In the genomic region with DNA sequence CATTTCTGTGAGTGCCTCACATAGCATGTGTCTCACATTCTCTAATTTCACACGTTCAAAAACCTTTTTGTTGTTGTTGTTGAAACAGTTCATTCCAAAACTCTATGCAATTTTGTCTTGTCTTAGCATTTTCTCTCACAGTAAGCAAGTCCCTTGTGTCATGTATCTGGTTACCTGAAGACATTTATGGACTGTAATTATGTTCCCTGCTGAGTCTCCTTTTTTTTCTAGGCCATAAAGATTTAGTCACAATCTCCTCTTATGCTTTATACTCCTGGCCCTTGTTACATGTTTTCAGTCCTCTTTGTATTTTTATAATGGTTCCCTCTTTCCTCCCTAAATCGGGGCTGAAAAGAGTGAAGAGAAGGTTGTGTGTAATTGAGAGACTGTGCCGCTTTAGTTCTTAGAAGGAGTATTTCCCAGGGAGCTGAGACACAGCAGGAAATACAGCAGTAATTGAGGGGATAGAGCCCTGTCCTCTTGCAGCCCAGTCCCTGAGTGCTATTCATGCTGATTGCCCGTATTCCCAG, we compare ENCODE assay signal across 25 cellular contexts.
A peak's percentile ranks its signal among the peaks of the same experiment; 100 is the strongest.
DNase-seq lines count a peak whose midpoint lies in the region; ATAC-seq and TF ChIP-seq lines count a peak whose summit lies in the region.
"Had no signal": no experiment of that assay in that cellular context is flagged by ENCODE, and none has a peak within 500 bp of the region (broad histone marks: within the 10 kb centered on the region; RNA-seq: fewer than 3 reads in every experiment).

No MANE protein-coding gene starts in this region.

- H3K27me3 Mint-ChIP-seq in progenitor cell of endocrine pancreas: peaks cover 2% of the 10 kb centered on the region
- H3K27me3 Mint-ChIP-seq: activated CD4-positive, alpha-beta T cell treated with anti-CD3 and anti-CD28 coated beads, Interleukin-2, amount 10 ng/mL, durations not matched to agents 24 days and 14 days; activated naive CD8-positive, alpha-beta T cell treated with anti-CD3 and anti-CD28 coated beads, Interleukin-2, amount 50 U/mL, for 24 hours; activated T-cell treated with anti-CD3 and anti-CD28 coated beads, Interleukin-2, amount 50 U/mL, for 24 hours had no signal

- H3K27ac ChIP-seq in PC-9: no peak overlapping the region
- H3K27ac ChIP-seq: gastrocnemius medialis, left lung, pancreas, spleen, transverse colon, WERI-Rb-1 had no signal

- peak overlapping the region; percentile 43 for H3K27ac Mint-ChIP-seq in progenitor cell of endocrine pancreas
- H3K27ac Mint-ChIP-seq: activated CD4-positive, alpha-beta T cell treated with anti-CD3 and anti-CD28 coated beads, Interleukin-2, amount 10 ng/mL, durations not matched to agents 24 days and 14 days; activated naive CD8-positive, alpha-beta T cell treated with anti-CD3 and anti-CD28 coated beads, Interleukin-2, amount 50 U/mL, for 24 hours; activated T-cell treated with anti-CD3 and anti-CD28 coated beads, Interleukin-2, amount 50 U/mL, for 24 hours; naive thymus-derived CD8-positive, alpha-beta T cell had no signal

- no peak overlapping the region for H2AFZ ChIP-seq in PC-9

- H3K4me2 ChIP-seq in PC-9: no peak overlapping the region

- no peaks in the 10 kb centered on the region for H3F3A ChIP-seq in PC-9 (ENCODE audit: insufficient read depth, low read depth)

- TF ChIP-seq CTCF in progenitor cell of endocrine pancreas (IDR thresholded peaks at IDR 0.05; ENCODE audit: unreplicated experiment): no peak
- no peak for TF ChIP-seq CTCF in PC-9 (conservative IDR thresholded peaks at IDR 0.05)

- no peaks in the 10 kb centered on the region for H3K36me3 ChIP-seq in PC-9 (ENCODE audit: low read depth)
- H3K36me3 ChIP-seq: gastrocnemius medialis, left lung, pancreas, spleen, transverse colon, WERI-Rb-1 had no signal

- H3K4me3 ChIP-seq in PC-9: no peak overlapping the region
- H3K4me3 ChIP-seq: gastrocnemius medialis, left lung, pancreas, spleen, transverse colon had no signal

- no peaks in the 10 kb centered on the region for H4K20me1 ChIP-seq in PC-9 (ENCODE audit: insufficient read depth)

- no peaks in the 10 kb centered on the region for H3K9me3 Mint-ChIP-seq in progenitor cell of endocrine pancreas (ENCODE audit: low read depth)
- H3K9me3 Mint-ChIP-seq: activated T-cell treated with anti-CD3 and anti-CD28 coated beads, Interleukin-2, amount 50 U/mL, for 24 hours had no signal

- H3K4me1 ChIP-seq in PC-9 (replicated peaks; ENCODE audit: insufficient read depth): no peaks in the 10 kb centered on the region
- H3K4me1 ChIP-seq: gastrocnemius medialis, left lung, pancreas, spleen, transverse colon had no signal

- H3K4me3 Mint-ChIP-seq in progenitor cell of endocrine pancreas (ENCODE audit: low read depth): no peak overlapping the region
- H3K4me3 Mint-ChIP-seq: activated CD4-positive, alpha-beta T cell treated with anti-CD3 and anti-CD28 coated beads, Interleukin-2, amount 10 ng/mL, durations not matched to agents 24 days and 14 days; activated naive CD8-positive, alpha-beta T cell treated with anti-CD3 and anti-CD28 coated beads, Interleukin-2, amount 50 U/mL, for 24 hours; activated T-cell treated with anti-CD3 and anti-CD28 coated beads, Interleukin-2, amount 50 U/mL, for 24 hours; naive thymus-derived CD8-positive, alpha-beta T cell had no signal

- CTCF ChIA-PET in HEK293T (lab: Yijun Ruan, JAX): no interaction called here
- CTCF ChIA-PET in PC-9 (lab: Charles Lee): no interaction called here

- H3K36me3 Mint-ChIP-seq in progenitor cell of endocrine pancreas (ENCODE audit: insufficient read depth): no peaks in the 10 kb centered on the region
- H3K36me3 Mint-ChIP-seq: naive thymus-derived CD8-positive, alpha-beta T cell had no signal

- H3K27me3 ChIP-seq in PC-9 (ENCODE audit: insufficient read depth, low read depth): no peaks in the 10 kb centered on the region; the same call in 1 of the 2 replicates
- H3K27me3 ChIP-seq: gastrocnemius medialis, left lung, pancreas, spleen, transverse colon had no signal

- intact Hi-C loops in PC-9 (cut with micrococcal nuclease; ENCODE audit: unreplicated experiment): no loop called here

- H3K9me3 ChIP-seq in PC-9 (ENCODE audit: insufficient read depth, low read depth): no peaks in the 10 kb centered on the region
- H3K9me3 ChIP-seq: gastrocnemius medialis, pancreas, transverse colon had no signal

- H3K9me2 ChIP-seq in PC-9 (ENCODE audit: insufficient read depth): no peaks in the 10 kb centered on the region

- H3K79me2 ChIP-seq in PC-9 (ENCODE audit: low read depth): no peaks in the 10 kb centered on the region

- no peak for ATAC-seq in HG03139 (IDR thresholded peaks at IDR 0.05; ENCODE audit: unreplicated experiment)
- ATAC-seq: activated naive CD8-positive, alpha-beta T cell treated with anti-CD3 and anti-CD28 coated beads, Interleukin-2, amount 50 U/mL, for 24 hours; gastrocnemius medialis; left lung; naive thymus-derived CD8-positive, alpha-beta T cell; pancreas; right cardiac atrium had no signal

- POLR2A ChIA-PET in HEK293T (lab: Yijun Ruan, JAX): no interaction called here
- POLR2A ChIA-PET in PC-9 (lab: Charles Lee; ENCODE audit: unreplicated experiment): no interaction called here

- BruUV-seq in PC-9 (replicated peaks; lab: Mats Ljungman, UMichigan): no TSS peak

- H3K4me1 Mint-ChIP-seq in progenitor cell of endocrine pancreas (ENCODE audit: low read depth): peaks cover 6% of the 10 kb centered on the region
- H3K4me1 Mint-ChIP-seq: activated CD4-positive, alpha-beta T cell treated with anti-CD3 and anti-CD28 coated beads, Interleukin-2, amount 10 ng/mL, durations not matched to agents 24 days and 14 days; activated naive CD8-positive, alpha-beta T cell treated with anti-CD3 and anti-CD28 coated beads, Interleukin-2, amount 50 U/mL, for 24 hours; naive thymus-derived CD8-positive, alpha-beta T cell had no signal

- DNase-seq in HEK293T (ENCODE audit: extremely low spot score) (peak; percentile 47), NCI-H69 (lab: John Stamatoyannopoulos, UW) (peak; percentile 93), islet precursor cell (peak; percentile 58), progenitor cell of endocrine pancreas (ENCODE audit: low spot score, unreplicated experiment) (no peak), T-helper 2 cell (no peak), PC-9 (no peak)
- DNase-seq: activated CD4-positive, alpha-beta T cell treated with anti-CD3 and anti-CD28 coated beads, Interleukin-2, amount 10 ng/mL, durations not matched to agents 24 days and 14 days; activated gamma-delta T cell treated with Interleukin-2 at 50 U/mL for 16 hours; activated naive CD8-positive, alpha-beta T cell treated with anti-CD3 and anti-CD28 coated beads, Interleukin-2, amount 50 U/mL, for 24 hours; activated T-cell treated with anti-CD3 and anti-CD28 coated beads, Interleukin-2, amount 50 U/mL, for 24 hours; C1 segment of cervical spinal cord; central memory CD4-positive, alpha-beta T cell; COR-L47; gastrocnemius medialis; IMR-90; left lung; naive thymus-derived CD8-positive, alpha-beta T cell; NCI-H1092; NCI-H187 treated with DMSO at 0.1 percent for 48 hours; pancreas; right cardiac atrium; spleen; transverse colon; WERI-Rb-1 had no signal

TF ChIP-seq in HEK293T, 16 proteins besides CTCF, POLR2A, EP300 and RAD21:
- peak; percentile 82; the same call in 1 of the 2 replicates for TF ChIP-seq CTBP1 (IDR thresholded peaks at IDR 0.05; ENCODE audit: borderline replicate concordance)
- peak; percentile 94 for TF ChIP-seq ZNF384 (IDR thresholded peaks at IDR 0.05)
- no peak for TF ChIP-seq ELF4 (IDR thresholded peaks at IDR 0.05)
- TF ChIP-seq L3MBTL2 (conservative IDR thresholded peaks at IDR 0.05): peak; percentile 62; the same call in 1 of the 2 replicates
- peak; percentile 17; the same call in 1 of the 2 replicates for TF ChIP-seq PKNOX1 (IDR thresholded peaks at IDR 0.05)
- TF ChIP-seq TARDBP (IDR thresholded peaks at IDR 0.05): no peak

Comparison
In these comparisons a context has a peak if more than half of its experiments do, and no peak if none do; other contexts are left out.
1. DNase-seq: peak in HEK293T (single experiment), NCI-H69 (single experiment) and islet precursor cell (single experiment); none in progenitor cell of endocrine pancreas (single experiment), T-helper 2 cell (0 of 5) and PC-9 (0 of 2).